In genomic region chr16:81625544-81626152, GRCh38 we compare ENCODE assay signal across 1 cellular context.
A peak's percentile ranks its signal among the peaks of the same experiment; 100 is the strongest.
TF ChIP-seq lines count a peak whose summit lies in the region.

No MANE protein-coding gene starts in this region.

TF ChIP-seq in HepG2, 621 proteins besides CTCF, POLR2A, EP300 and RAD21 (continued from another document):
- TF ChIP-seq ZNF142 (CRISPR knock-in tag; IDR thresholded peaks at IDR 0.05) (no peak), ZBTB25 (CRISPR knock-in tag; IDR thresholded peaks at IDR 0.05) (no peak), CBFB (CRISPR knock-in tag; IDR thresholded peaks at IDR 0.05) (no peak), BRCA1 (CRISPR knock-in tag; IDR thresholded peaks at IDR 0.05) (no peak), ZFP36 (IDR thresholded peaks at IDR 0.05; ENCODE audit: borderline replicate concordance, low read depth, low read length, partially characterized antibody) (no peak), ZNF629 (CRISPR knock-in tag; conservative IDR thresholded peaks at IDR 0.05) (no peak), PAX8 (CRISPR knock-in tag; IDR thresholded peaks at IDR 0.05; ENCODE audit: borderline replicate concordance) (no peak), NFIB (CRISPR knock-in tag; IDR thresholded peaks at IDR 0.05; ENCODE audit: borderline replicate concordance) (0 out of 2 replicates have a peak, but pooled peaks have one; percentile 48), ZNF432 (CRISPR knock-in tag; IDR thresholded peaks at IDR 0.05; ENCODE audit: borderline replicate concordance) (no peak), NR2F6 (IDR thresholded peaks at IDR 0.05) (no peak), NR2F6 (CRISPR knock-in tag; IDR thresholded peaks at IDR 0.05) (no peak), ZKSCAN5 (CRISPR knock-in tag; IDR thresholded peaks at IDR 0.05) (no peak), ZBTB42 (CRISPR knock-in tag; IDR thresholded peaks at IDR 0.05) (no peak), NR2C2 (CRISPR knock-in tag; IDR thresholded peaks at IDR 0.05; ENCODE audit: borderline replicate concordance) (no peak), CREBL2 (CRISPR knock-in tag; IDR thresholded peaks at IDR 0.05; ENCODE audit: borderline replicate concordance) (no peak), ZNF407 (CRISPR knock-in tag; IDR thresholded peaks at IDR 0.05; ENCODE audit: not compliant biosample characterization) (no peak), TERF1 (CRISPR knock-in tag; IDR thresholded peaks at IDR 0.05) (0 out of 2 replicates have a peak, but pooled peaks have one; percentile 4), ZNF24 (IDR thresholded peaks at IDR 0.05) (no peak), MAF1 (CRISPR knock-in tag; IDR thresholded peaks at IDR 0.05; ENCODE audit: borderline replicate concordance) (no peak), ISX (CRISPR knock-in tag; conservative IDR thresholded peaks at IDR 0.05) (no peak), BRD4 (CRISPR knock-in tag; IDR thresholded peaks at IDR 0.05) (no peak), NFATC3 (CRISPR knock-in tag; IDR thresholded peaks at IDR 0.05) (no peak), ZBTB3 (CRISPR knock-in tag; IDR thresholded peaks at IDR 0.05; ENCODE audit: borderline replicate concordance, low read depth) (no peak), ZNF138 (CRISPR knock-in tag; IDR thresholded peaks at IDR 0.05; ENCODE audit: low read depth) (0 out of 2 replicates have a peak, but pooled peaks have one; percentile 45), TFE3 (CRISPR knock-in tag; IDR thresholded peaks at IDR 0.05) (no peak), HES4 (CRISPR knock-in tag; IDR thresholded peaks at IDR 0.05; ENCODE audit: borderline replicate concordance) (0 out of 2 replicates have a peak, but pooled peaks have one; percentile 18), ELK4 (CRISPR knock-in tag; IDR thresholded peaks at IDR 0.05; ENCODE audit: borderline replicate concordance) (no peak), ETS1 (CRISPR knock-in tag; IDR thresholded peaks at IDR 0.05) (no peak), U2AF2 (IDR thresholded peaks at IDR 0.05; ENCODE audit: low read depth, low read length) (no peak), ZNF430 (CRISPR knock-in tag; IDR thresholded peaks at IDR 0.05) (no peak), ZNF263 (CRISPR knock-in tag; IDR thresholded peaks at IDR 0.05) (no peak), SMC3 (IDR thresholded peaks at IDR 0.05; ENCODE audit: low read length) (no peak), ZNF331 (CRISPR knock-in tag; IDR thresholded peaks at IDR 0.05) (no peak), ZNF772 (CRISPR knock-in tag; IDR thresholded peaks at IDR 0.05) (0 out of 2 replicates have a peak, but pooled peaks have one; percentile 50), ELF4 (CRISPR knock-in tag; IDR thresholded peaks at IDR 0.05; ENCODE audit: borderline replicate concordance) (no peak), TEAD2 (CRISPR knock-in tag; IDR thresholded peaks at IDR 0.05) (no peak), THRA (CRISPR knock-in tag; IDR thresholded peaks at IDR 0.05; ENCODE audit: borderline replicate concordance) (no peak)
TF ChIP-seq in HepG2: peak in this region for 19.
